24 cellular contexts compared by ENCODE assay signal in genomic region chr2:121182520-121182919, GRCh38.
"Had no signal": no experiment of that assay in that cellular context is flagged by ENCODE, and none has a peak within 500 bp of the region (broad histone marks: within the 10 kb centered on the region; RNA-seq: fewer than 3 reads in every experiment).

No MANE protein-coding gene starts in this region.

- H3K27me3 ChIP-seq: SJCRH30 had no signal

- H3K27ac Mint-ChIP-seq: activated CD4-positive, alpha-beta memory T cell treated with anti-CD3 and anti-CD28 coated beads, Interleukin-2, amount 10 ng/mL, durations not matched to agents 7 days and 5 days; activated naive CD4-positive, alpha-beta T cell treated with anti-CD3 and anti-CD28 coated beads for 36 hours; activated naive CD8-positive, alpha-beta T cell treated with anti-CD3 and anti-CD28 coated beads for 36 hours; activated T-helper 17 cell treated with anti-CD3 and anti-CD28 coated beads, Interleukin-2, amount 50 U/mL, for 72 hours had no signal

- H3K9me3 ChIP-seq: SK-N-SH had no signal

- H3K4me3 ChIP-seq: K562, SJCRH30 had no signal

- ATAC-seq: activated T-helper 17 cell treated with anti-CD3 and anti-CD28 coated beads, Interleukin-2, amount 50 U/mL, for 72 hours; K562; Panc1 had no signal

- H3K27ac ChIP-seq: SJCRH30, VCaP had no signal

- H3K4me3 Mint-ChIP-seq: activated CD4-positive, alpha-beta memory T cell treated with anti-CD3 and anti-CD28 coated beads, Interleukin-2, amount 10 ng/mL, durations not matched to agents 7 days and 5 days; activated naive CD4-positive, alpha-beta T cell treated with anti-CD3 and anti-CD28 coated beads for 36 hours; activated naive CD8-positive, alpha-beta T cell treated with anti-CD3 and anti-CD28 coated beads for 36 hours; activated T-helper 17 cell treated with anti-CD3 and anti-CD28 coated beads, Interleukin-2, amount 50 U/mL, for 72 hours had no signal

- H3K27me3 Mint-ChIP-seq: activated CD4-positive, alpha-beta memory T cell treated with anti-CD3 and anti-CD28 coated beads, Interleukin-2, amount 10 ng/mL, durations not matched to agents 7 days and 5 days; activated naive CD8-positive, alpha-beta T cell treated with anti-CD3 and anti-CD28 coated beads for 36 hours had no signal

- DNase-seq: activated CD4-positive, alpha-beta memory T cell treated with anti-CD3 and anti-CD28 coated beads, Interleukin-2, amount 10 ng/mL, durations not matched to agents 7 days and 5 days; activated CD4-positive, alpha-beta T cell treated with anti-CD3 and anti-CD28 coated beads, Interleukin-2, amount 50 U/mL, for 1 hour; activated CD4-positive, CD25-positive, alpha-beta regulatory T cell; activated gamma-delta T cell; activated naive CD4-positive, alpha-beta T cell treated with anti-CD3 and anti-CD28 coated beads for 36 hours; activated naive CD8-positive, alpha-beta T cell treated with anti-CD3 and anti-CD28 coated beads for 36 hours; activated T-cell treated with anti-CD3 and anti-CD28 coated beads for 4 hours; activated T-cell treated with anti-CD3 and anti-CD28 coated beads, Interleukin-2, amount 50 U/mL, for 48 hours; anterior cingulate cortex; Karpas-422; NCI-H2029; NCI-H345; NCI-H510A; NCI-H526 treated with DMSO at 0.1 percent for 48 hours; NCI-H82; Right ventricle myocardium superior; RPMI8226; SJCRH30; SK-N-SH; T-helper 1 cell had no signal

- H3K9me3 Mint-ChIP-seq: activated CD4-positive, alpha-beta memory T cell treated with anti-CD3 and anti-CD28 coated beads, Interleukin-2, amount 10 ng/mL, durations not matched to agents 7 days and 5 days; activated naive CD4-positive, alpha-beta T cell treated with anti-CD3 and anti-CD28 coated beads for 36 hours; activated naive CD8-positive, alpha-beta T cell treated with anti-CD3 and anti-CD28 coated beads for 36 hours; activated T-helper 17 cell treated with anti-CD3 and anti-CD28 coated beads, Interleukin-2, amount 50 U/mL, for 72 hours had no signal

- FAIRE-seq: K562 had no signal

- H3K4me1 Mint-ChIP-seq: activated CD4-positive, alpha-beta memory T cell treated with anti-CD3 and anti-CD28 coated beads, Interleukin-2, amount 10 ng/mL, durations not matched to agents 7 days and 5 days; activated naive CD8-positive, alpha-beta T cell treated with anti-CD3 and anti-CD28 coated beads for 36 hours; activated T-helper 17 cell treated with anti-CD3 and anti-CD28 coated beads, Interleukin-2, amount 50 U/mL, for 72 hours had no signal
